8 cellular contexts compared by ENCODE assay signal in genomic region chr1:45802343-45803298, GRCh38. TPM values are rescaled to one million over a fixed set of nuclear protein-coding genes. Genes with fewer than 3 reads are reported as not detected.
DNase-seq lines count a peak whose midpoint lies in the region; FAIRE-seq and TF ChIP-seq lines count a peak whose summit lies in the region.

No MANE protein-coding gene starts in this region.

- FAIRE-seq in kidney (lab: Jason Lieb, UNC) = no peak

- peak overlapping the region; percentile 94 for H2AFZ ChIP-seq in KMS-11 (ENCODE audit: low read depth)

- TF ChIP-seq CTCF in A673 (conservative IDR thresholded peaks at IDR 0.05; ENCODE audit: low read depth, low read length) (no peak), KMS-11 (conservative IDR thresholded peaks at IDR 0.05; ENCODE audit: low read depth, low read length) (no peak), coronary artery (IDR thresholded peaks at IDR 0.05) (no peak), kidney (IDR thresholded peaks at IDR 0.05; ENCODE audit: borderline replicate concordance, extremely low read depth, insufficient read depth) (no peak)

- POLR2A ChIA-PET in A673 (lab: Charles Lee; ENCODE audit: low non-redundant PET) = no interaction called here

- CTCF ChIA-PET in A673 (lab: Charles Lee) = no interaction called here

- no peaks in the 10 kb centered on the region for H4K20me1 ChIP-seq in KMS-11 (ENCODE audit: insufficient read depth)

- H3K79me2 ChIP-seq in KMS-11 (ENCODE audit: insufficient read depth, low read depth) = peaks cover 30% of the 10 kb centered on the region; the same call in 1 of the 2 replicates

- H3K4me3 ChIP-seq in A673 (ENCODE audit: low read depth, low read length, poor library complexity, severe bottlenecking) (peak overlapping the region; percentile 67), KMS-11 (IDR thresholded peaks at IDR 0.05; ENCODE audit: insufficient read depth, low read depth, low read length) (peak overlapping the region; percentile 83), SJSA1 (peak overlapping the region; percentile 97), coronary artery (peak overlapping the region; percentile 80), kidney (ENCODE audit: low read length in 2 of 2) (peak overlapping the region; percentile 64 to 83)

- H3K27ac ChIP-seq in A673 (ENCODE audit: low read depth, low read length, poor library complexity, severe bottlenecking) (no peak overlapping the region), KMS-11 (peak overlapping the region; percentile 57), SJSA1 (peak overlapping the region; percentile 83), coronary artery (peak overlapping the region; percentile 84 to 91), kidney (ENCODE audit: low read depth in 2 of 2, low read length in 2 of 2) (peak overlapping the region; percentile 18 to 65)

- intact Hi-C loops in A673 (cut with micrococcal nuclease; ENCODE audit: unreplicated experiment) (no loop called here), kidney (cut with DNase I) (no loop called here)

- H3K9me3 ChIP-seq in A673 (ENCODE audit: low read depth, low read length, poor library complexity, severe bottlenecking) (no peaks in the 10 kb centered on the region), SJSA1 (replicated peaks) (no peaks in the 10 kb centered on the region), kidney (ENCODE audit: control insufficient read depth in 1 of 2, low read length in 2 of 2) (no peaks in the 10 kb centered on the region)

- peak overlapping the region; percentile 100 for H3K4me2 ChIP-seq in KMS-11

- H3K4me1 ChIP-seq in A673 (ENCODE audit: insufficient read depth, low read length, poor library complexity, severe bottlenecking) (peaks cover 18% of the 10 kb centered on the region), KMS-11 (ENCODE audit: low read depth, poor library complexity, severe bottlenecking) (peaks cover 27% of the 10 kb centered on the region), SJSA1 (replicated peaks) (peaks cover 19% of the 10 kb centered on the region), kidney (ENCODE audit: control insufficient read depth in 1 of 2, insufficient read depth in 1 of 2, low read depth in 1 of 2, low read length in 2 of 2) (peaks cover 8 to 11% of the 10 kb centered on the region in 2 donors)

- peak overlapping the region; percentile 26; the same call in 1 of the 2 replicates for H3K9ac ChIP-seq in KMS-11
- peak overlapping the region; percentile 37 to 55 for H3K9ac ChIP-seq in kidney (ENCODE audit: low read length in 2 of 2)

- H3K27me3 ChIP-seq in A673 (replicated peaks; ENCODE audit: insufficient read depth, low read depth, low read length, poor library complexity) = no peaks in the 10 kb centered on the region
- no peaks in the 10 kb centered on the region for H3K27me3 ChIP-seq in KMS-11 (ENCODE audit: insufficient read depth, low read depth)
- H3K27me3 ChIP-seq in SJSA1 (replicated peaks) = no peaks in the 10 kb centered on the region

- DNase-seq in A673 (ENCODE audit: low spot score) (peak; percentile 11), GM04504 (ENCODE audit: low read depth) (peak; percentile 96), SJSA1 (ENCODE audit: low read depth in 1 of 2, low spot score in 2 of 2) (peak; percentile 91 to 94), coronary artery (ENCODE audit: low spot score) (peak; percentile 91), kidney (peak; percentile 93), smooth muscle cell of the brain vasculature (ENCODE audit: low read depth, low spot score) (peak; percentile 92), NCI-H187 treated with DMSO at 0.1 percent for 48 hours (lab: John Stamatoyannopoulos, UW) (no peak)

- no TSS peak for BruUV-seq in A673 (replicated peaks; lab: Mats Ljungman, UMichigan)

- H3K36me3 ChIP-seq in A673 (ENCODE audit: insufficient read depth, low read length, poor library complexity, severe bottlenecking) (no peaks in the 10 kb centered on the region), KMS-11 (ENCODE audit: insufficient read depth) (no peaks in the 10 kb centered on the region), SJSA1 (peaks cover 13% of the 10 kb centered on the region), kidney (ENCODE audit: control insufficient read depth in 1 of 2, insufficient read depth in 2 of 2, low read length in 2 of 2) (no peaks in the 10 kb centered on the region)

RNA-seq across cellular contexts. Expression of gene MAST2, which starts 0.8 kb away (rescaled TPM):
- total RNA-seq in A673 (2021) (38.4 and 40.2 TPM in 2 replicates), kidney (17.9 TPM)
- total RNA-seq in SJSA1 (2014; rRNA removed; shearing (Covaris generic)) = 8.9 and 16.8 TPM in 2 replicates
- 7.6 TPM for polyA plus RNA-seq in kidney (ENCODE audit: insufficient read depth, low read depth, low replicate concordance)

RNA-seq across cellular contexts. Expression of gene IPP, which starts 52.2 kb away (rescaled TPM):
- 15.7 and 18.4 TPM in 2 replicates for total RNA-seq in A673 (2021)
- total RNA-seq in SJSA1 (2014; rRNA removed; shearing (Covaris generic)) = 11.9 and 13.0 TPM in 2 replicates
- 20.0 TPM for total RNA-seq in kidney
- polyA plus RNA-seq in kidney (ENCODE audit: insufficient read depth, low read depth, low replicate concordance) = 6.3 TPM
